Comparison of ENCODE assay signal across 15 cellular contexts in the genomic region with DNA sequence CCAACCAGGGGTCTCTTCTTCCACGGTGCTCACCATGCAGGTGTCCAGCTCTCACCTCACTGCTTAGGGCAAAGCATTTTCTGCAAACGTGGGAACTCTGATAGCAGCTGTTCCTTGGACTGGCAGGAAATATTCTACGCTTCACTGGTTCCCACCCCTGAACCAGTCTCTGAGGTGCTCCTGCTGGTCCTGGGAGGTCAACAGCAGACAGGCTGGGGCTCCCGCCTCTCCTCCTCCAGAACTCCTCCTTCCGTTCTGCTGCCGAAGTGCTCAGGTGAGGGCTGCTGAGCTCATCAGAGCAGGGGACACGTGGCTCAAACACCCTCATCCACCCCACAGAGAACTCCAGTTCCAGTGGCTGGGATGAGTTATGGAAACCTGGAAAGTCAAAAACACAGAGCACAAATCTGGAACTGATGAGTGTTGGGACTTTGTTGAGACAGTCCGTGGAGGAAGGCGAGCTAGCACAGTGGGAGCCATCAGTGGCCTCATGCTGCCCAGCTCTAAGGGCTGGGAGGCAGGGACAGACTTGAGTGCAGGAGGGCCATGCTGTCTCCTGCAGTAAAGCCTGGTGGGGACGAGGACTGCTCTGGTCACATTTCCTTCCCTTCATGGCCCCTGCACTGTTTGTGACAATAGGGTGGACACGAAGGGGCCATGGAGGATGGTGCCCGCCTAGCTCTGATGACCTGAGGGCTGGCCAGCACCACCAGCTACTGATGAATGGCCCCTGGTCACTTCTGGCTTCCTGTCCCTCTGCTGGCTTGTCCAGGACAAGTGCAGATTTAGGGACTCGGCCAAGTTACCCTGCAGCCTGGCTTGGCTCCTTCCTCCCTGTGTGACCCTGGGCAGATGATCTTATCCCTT.
A peak's percentile ranks its signal among the peaks of the same experiment; 100 is the strongest.
DNase-seq lines count a peak whose midpoint lies in the region; ATAC-seq and TF ChIP-seq lines count a peak whose summit lies in the region.
"Had no signal": no experiment of that assay in that cellular context is flagged by ENCODE, and none has a peak within 500 bp of the region (broad histone marks: within the 10 kb centered on the region; RNA-seq: fewer than 3 reads in every experiment).

No MANE protein-coding gene starts in this region.

- no peak for DNase-seq in natural killer cell treated with Interleukin-12 subunit alpha and Interleukin-12 subunit beta and Interleukin-15 and Interleukin-18, amount 100 ng/mL, for 72 hours (ENCODE audit: low spot score)
- no peak for DNase-seq in natural killer cell
- DNase-seq in RWPE2 (ENCODE audit: low spot score): peak; percentile 56
- DNase-seq: activated T-cell treated with anti-CD3 and anti-CD28 coated beads, Interleukin-2, amount 50 U/mL, for 72 hours; aorta; BE2C; DND-41; Kasumi-1; NCI-H1694 treated with DMSO at 0.1 percent for 48 hours had no signal

- H3K4me1 Mint-ChIP-seq in natural killer cell treated with Interleukin-12 subunit alpha and Interleukin-12 subunit beta and Interleukin-15 and Interleukin-18, amount 100 ng/mL, for 72 hours (ENCODE audit: low read depth in 2 of 2): peaks cover 7 to 10% of the 10 kb centered on the region in 2 donors
- peaks cover 0 to 8% of the 10 kb centered on the region in 2 donors for H3K4me1 Mint-ChIP-seq in natural killer cell

- ATAC-seq in natural killer cell treated with Interleukin-12 subunit alpha and Interleukin-12 subunit beta and Interleukin-15 and Interleukin-18, amount 100 ng/mL, for 72 hours: peak; percentile 20 to 32
- no peak for ATAC-seq in natural killer cell
- ATAC-seq in RWPE2 (ENCODE audit: low read depth): no peak
- ATAC-seq in gastroesophageal sphincter: no peak
- ATAC-seq in HG03135 (IDR thresholded peaks at IDR 0.05; ENCODE audit: unreplicated experiment): no peak
- no peak for ATAC-seq in GM21515 (IDR thresholded peaks at IDR 0.05; ENCODE audit: unreplicated experiment)
- no peak for ATAC-seq in GM19452 (IDR thresholded peaks at IDR 0.05; ENCODE audit: unreplicated experiment)
- ATAC-seq: activated T-cell treated with anti-CD3 and anti-CD28 coated beads, Interleukin-2, amount 50 U/mL, for 72 hours had no signal

- TF ChIP-seq CTCF in natural killer cell (IDR thresholded peaks at IDR 0.05) (no peak), RWPE2 (IDR thresholded peaks at IDR 0.05; ENCODE audit: poor library complexity, severe bottlenecking) (no peak), gastroesophageal sphincter (IDR thresholded peaks at IDR 0.05) (no peak)

- H3K4me1 ChIP-seq in RWPE2 (ENCODE audit: insufficient read depth, poor library complexity, severe bottlenecking): peaks cover 11% of the 10 kb centered on the region
- H3K4me1 ChIP-seq in mucosa of rectum (ENCODE audit: control insufficient read depth in 2 of 2, insufficient read depth in 2 of 2, low read length in 2 of 2): peaks cover 22 to 31% of the 10 kb centered on the region in 2 donors
- no peaks in the 10 kb centered on the region for H3K4me1 ChIP-seq in gastroesophageal sphincter
- H3K4me1 ChIP-seq: BE2C had no signal

- no peaks in the 10 kb centered on the region for H3K9me3 Mint-ChIP-seq in natural killer cell treated with Interleukin-12 subunit alpha and Interleukin-12 subunit beta and Interleukin-15 and Interleukin-18, amount 100 ng/mL, for 72 hours
- H3K9me3 Mint-ChIP-seq in natural killer cell: no peaks in the 10 kb centered on the region
- H3K9me3 Mint-ChIP-seq: activated T-cell treated with anti-CD3 and anti-CD28 coated beads, Interleukin-2, amount 50 U/mL, for 72 hours; dendritic cell treated with granulocyte-macrophage colony-stimulating factor and Interleukin-4, amounts not matched to agents 40 ng/mL and 50 ng/mL, for 4 days had no signal

- H3K27ac ChIP-seq in RWPE2 (ENCODE audit: poor library complexity, severe bottlenecking): peak overlapping the region; percentile 66
- peak overlapping the region; percentile 93 to 97 for H3K27ac ChIP-seq in mucosa of rectum (ENCODE audit: low read depth in 2 of 2, low read length in 2 of 2)
- no peak overlapping the region for H3K27ac ChIP-seq in gastroesophageal sphincter

- intact Hi-C loops in natural killer cell (cut with micrococcal nuclease): no loop called here

- no peak overlapping the region for H3K4me3 ChIP-seq in RWPE2 (ENCODE audit: severe bottlenecking)
- H3K4me3 ChIP-seq in mucosa of rectum (ENCODE audit: low read length in 2 of 2): peak overlapping the region in 1 of 2 donors; percentile 41
- H3K4me3 ChIP-seq in gastroesophageal sphincter: no peak overlapping the region

- H3K36me3 ChIP-seq in RWPE2 (ENCODE audit: low read depth): no peaks in the 10 kb centered on the region
- no peaks in the 10 kb centered on the region for H3K36me3 ChIP-seq in mucosa of rectum (ENCODE audit: control insufficient read depth in 2 of 2, insufficient read depth in 2 of 2, low read length in 2 of 2)
- H3K36me3 ChIP-seq in gastroesophageal sphincter: no peaks in the 10 kb centered on the region
- H3K36me3 ChIP-seq: BE2C had no signal

- 57 to 76% methylated on average over 1 to 3 of the region's 13 CpGs for WGBS in gastroesophageal sphincter (ENCODE audit: low coverage in 1 of 2), 2 donors

- H3K4me3 Mint-ChIP-seq in natural killer cell treated with Interleukin-12 subunit alpha and Interleukin-12 subunit beta and Interleukin-15 and Interleukin-18, amount 100 ng/mL, for 72 hours: no peak overlapping the region
- H3K4me3 Mint-ChIP-seq in natural killer cell: no peak overlapping the region
- H3K4me3 Mint-ChIP-seq: activated T-cell treated with anti-CD3 and anti-CD28 coated beads, Interleukin-2, amount 50 U/mL, for 72 hours; dendritic cell treated with granulocyte-macrophage colony-stimulating factor and Interleukin-4, amounts not matched to agents 40 ng/mL and 50 ng/mL, for 4 days had no signal

- no peak for TF ChIP-seq EP300 in gastroesophageal sphincter (IDR thresholded peaks at IDR 0.05)

- no peaks in the 10 kb centered on the region for H3K36me3 Mint-ChIP-seq in natural killer cell treated with Interleukin-12 subunit alpha and Interleukin-12 subunit beta and Interleukin-15 and Interleukin-18, amount 100 ng/mL, for 72 hours
- no peaks in the 10 kb centered on the region for H3K36me3 Mint-ChIP-seq in natural killer cell

- peak overlapping the region; percentile 56 to 77 for H3K9ac ChIP-seq in mucosa of rectum (ENCODE audit: low read depth in 1 of 2, low read length in 2 of 2)

- H3K27me3 ChIP-seq in RWPE2 (ENCODE audit: insufficient read depth, poor library complexity, severe bottlenecking) (no peaks in the 10 kb centered on the region), mucosa of rectum (ENCODE audit: control insufficient read depth in 2 of 2, insufficient read depth in 2 of 2, low read length in 2 of 2) (no peaks in the 10 kb centered on the region), gastroesophageal sphincter (peaks cover 18% of the 10 kb centered on the region)
- H3K27me3 ChIP-seq: BE2C had no signal

- H3K27ac Mint-ChIP-seq in natural killer cell treated with Interleukin-12 subunit alpha and Interleukin-12 subunit beta and Interleukin-15 and Interleukin-18, amount 100 ng/mL, for 72 hours: peak overlapping the region in 1 of 2 donors; percentile 72
- no peak overlapping the region for H3K27ac Mint-ChIP-seq in natural killer cell
- H3K27ac Mint-ChIP-seq: activated T-cell treated with anti-CD3 and anti-CD28 coated beads, Interleukin-2, amount 50 U/mL, for 72 hours; dendritic cell treated with granulocyte-macrophage colony-stimulating factor and Interleukin-4, amounts not matched to agents 40 ng/mL and 50 ng/mL, for 4 days had no signal

- H3K27me3 Mint-ChIP-seq in natural killer cell treated with Interleukin-12 subunit alpha and Interleukin-12 subunit beta and Interleukin-15 and Interleukin-18, amount 100 ng/mL, for 72 hours: no peaks in the 10 kb centered on the region
- H3K27me3 Mint-ChIP-seq in natural killer cell (ENCODE audit: low read depth in 2 of 2): peaks cover 0 to 2% of the 10 kb centered on the region in 2 donors

- H3K9me3 ChIP-seq in RWPE2 (ENCODE audit: severe bottlenecking) (no peaks in the 10 kb centered on the region), mucosa of rectum (ENCODE audit: control insufficient read depth in 2 of 2, low read length in 2 of 2) (no peaks in the 10 kb centered on the region), gastroesophageal sphincter (no peaks in the 10 kb centered on the region)
- H3K9me3 ChIP-seq: BE2C had no signal

- TF ChIP-seq POLR2A in gastroesophageal sphincter (IDR thresholded peaks at IDR 0.05): no peak

Comparison
In these comparisons a context has a peak if more than half of its experiments do, and no peak if none do; other contexts are left out.
1. ATAC-seq: peak in natural killer cell treated with Interleukin-12 subunit alpha and Interleukin-12 subunit beta and Interleukin-15 and Interleukin-18, amount 100 ng/mL, for 72 hours (2 of 2); none in natural killer cell (0 of 3), RWPE2 (single experiment), gastroesophageal sphincter (single experiment), HG03135 (single experiment), GM21515 (single experiment) and GM19452 (single experiment).
2. H3K27ac ChIP-seq: peak in RWPE2 (single experiment) and mucosa of rectum (2 of 2); none in gastroesophageal sphincter (0 of 4).